8 cellular contexts compared by ENCODE assay signal in the genomic region with DNA sequence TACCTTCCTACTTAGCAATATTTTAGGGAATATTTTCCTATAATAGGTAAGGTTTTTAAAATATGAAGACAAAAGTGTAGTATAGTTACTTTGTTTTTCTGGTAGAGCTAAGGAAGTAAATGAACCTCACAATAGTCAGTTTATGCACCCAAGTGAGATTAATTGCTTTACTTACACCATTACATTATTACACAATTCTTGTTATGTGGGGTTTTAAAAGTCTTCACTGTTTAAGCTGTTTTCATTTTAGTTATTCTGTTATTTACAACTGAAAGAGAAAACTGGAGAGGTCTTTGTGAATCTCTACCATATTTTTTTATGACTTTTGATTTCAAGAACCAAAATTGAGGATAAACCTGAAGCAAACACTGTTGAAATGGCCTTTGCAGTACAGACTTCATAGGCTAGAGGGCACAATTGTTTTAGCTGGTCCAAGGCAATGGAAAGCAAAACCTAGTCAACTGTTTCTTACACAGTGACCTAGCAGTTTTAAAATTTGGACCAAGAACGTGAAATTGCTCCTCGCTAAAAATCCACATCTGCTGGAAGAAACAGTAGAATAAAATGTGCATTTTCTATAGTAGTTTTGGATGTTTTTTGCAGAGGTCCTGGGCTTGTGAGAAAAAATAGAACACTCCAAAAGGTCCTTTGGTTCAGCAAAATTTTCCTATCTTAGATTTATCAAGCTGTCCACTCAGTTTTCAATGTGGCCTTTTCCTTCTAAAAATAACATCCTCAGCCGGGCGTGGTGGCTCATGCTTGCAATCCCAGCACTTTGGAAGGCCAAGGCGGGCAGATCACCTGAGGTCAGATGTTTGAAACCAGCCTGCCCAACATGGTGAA.
DNase-seq lines count a peak whose midpoint lies in the region; ATAC-seq and TF ChIP-seq lines count a peak whose summit lies in the region.

No MANE protein-coding gene starts in this region.

- no peaks in the 10 kb centered on the region for H4K20me1 ChIP-seq in HCT116 (ENCODE audit: insufficient read depth)

- H3K9me3 ChIP-seq in HCT116 (ENCODE audit: control insufficient read depth in 1 of 2, insufficient read depth in 1 of 2, low read depth in 1 of 2, low read length in 2 of 2) (no peaks in the 10 kb centered on the region), T-helper 17 cell (ENCODE audit: control insufficient read depth, low read length, poor library complexity, severe bottlenecking) (no peaks in the 10 kb centered on the region)

- peak overlapping the region; percentile 12; the same call in 1 of the 2 replicates for H3K27ac ChIP-seq in HCT116 (ENCODE audit: low read depth, low read length)

- H3K27me3 Mint-ChIP-seq in T-helper 17 cell (peaks cover 28% of the 10 kb centered on the region), nephron progenitor cell (ENCODE audit: low read depth, poor library complexity) (no peaks in the 10 kb centered on the region)
- peaks cover 8% of the 10 kb centered on the region for H3K27me3 Mint-ChIP-seq in activated T-helper 2 cell treated with anti-CD3 and anti-CD28 coated beads, Interferon-gamma antibody, Interleukin-2, Interleukin-4, amounts not matched to agents 10 μg/mL and 5 μg/mL and 100 μg/mL, durations not matched to agents 14 hours and 24 hours and 36 hours (ENCODE audit: low read depth)

- BruUV-seq in HCT116 (replicated peaks; lab: Mats Ljungman, UMichigan) = no TSS peak

- no peak overlapping the region for H3K9ac ChIP-seq in HCT116 (ENCODE audit: low read length)

- H3K4me3 ChIP-seq in HCT116 (replicated peaks in 1 of 2; ENCODE audit: low read depth in 1 of 2, low read length in 2 of 2) = no peak overlapping the region

- H3K4me3 Mint-ChIP-seq in T-helper 17 cell = no peak overlapping the region
- no peak overlapping the region for H3K4me3 Mint-ChIP-seq in nephron progenitor cell
- no peak overlapping the region for H3K4me3 Mint-ChIP-seq in activated T-helper 2 cell treated with anti-CD3 and anti-CD28 coated beads, Interferon-gamma antibody, Interleukin-2, Interleukin-4, amounts not matched to agents 10 μg/mL and 5 μg/mL and 100 μg/mL, durations not matched to agents 14 hours and 24 hours and 36 hours (ENCODE audit: low read depth)

- H3K27me3 ChIP-seq in HCT116 (ENCODE audit: insufficient read depth, low read length) = no peaks in the 10 kb centered on the region

- no peak for TF ChIP-seq POLR2A in HCT116 (IDR thresholded peaks at IDR 0.05; ENCODE audit: borderline replicate concordance, extremely low read depth, insufficient read depth, insufficient read length)

- peak; percentile 97 for ATAC-seq in HCT116
- peak; percentile 79 for ATAC-seq in T-helper 17 cell

- H3K79me2 ChIP-seq in HCT116 (ENCODE audit: insufficient read depth, low read length) = no peaks in the 10 kb centered on the region

- no peaks in the 10 kb centered on the region for H3K9me3 Mint-ChIP-seq in nephron progenitor cell
- H3K9me3 Mint-ChIP-seq in activated T-helper 2 cell treated with anti-CD3 and anti-CD28 coated beads, Interferon-gamma antibody, Interleukin-2, Interleukin-4, amounts not matched to agents 10 μg/mL and 5 μg/mL and 100 μg/mL, durations not matched to agents 14 hours and 24 hours and 36 hours = no peaks in the 10 kb centered on the region

- H3K4me1 Mint-ChIP-seq in T-helper 17 cell (peaks cover 3% of the 10 kb centered on the region), nephron progenitor cell (peaks cover 12% of the 10 kb centered on the region)
- H3K4me1 Mint-ChIP-seq in activated T-helper 2 cell treated with anti-CD3 and anti-CD28 coated beads, Interferon-gamma antibody, Interleukin-2, Interleukin-4, amounts not matched to agents 10 μg/mL and 5 μg/mL and 100 μg/mL, durations not matched to agents 14 hours and 24 hours and 36 hours (ENCODE audit: low read depth) = no peaks in the 10 kb centered on the region

- peak; percentile 5 for TF ChIP-seq CTCF in GM12801 (IDR thresholded peaks at IDR 0.05; ENCODE audit: extremely low read depth, insufficient read length)
- TF ChIP-seq CTCF in HCT116 (IDR thresholded peaks at IDR 0.05 in 2 of 3, conservative IDR thresholded peaks at IDR 0.05 in 1 of 3; ENCODE audit: borderline replicate concordance in 1 of 3, insufficient read depth in 1 of 3, low read depth in 2 of 3, low read length in 2 of 3) = peak; percentile 52 to 88 (median 71); a peak in 5 of 6 replicates
- peak; percentile 91 for TF ChIP-seq CTCF in LNCAP (IDR thresholded peaks at IDR 0.05)
- TF ChIP-seq CTCF in nephron progenitor cell (IDR thresholded peaks at IDR 0.05) = peak; percentile 74

- H3K4me2 ChIP-seq in HCT116 (ENCODE audit: low read length) = peak overlapping the region; percentile 43

- intact Hi-C loops in HCT116 (cut with micrococcal nuclease) = loop anchor here (5.0 kb wide), 1 partner anchor 241 kb away; no protein-coding TSS in a partner anchor
- intact Hi-C loops in activated T-helper 2 cell treated with anti-CD3 and anti-CD28 coated beads, Interferon-gamma antibody, Interleukin-2, Interleukin-4, amounts not matched to agents 10 μg/mL and 5 μg/mL and 100 μg/mL, durations not matched to agents 14 hours and 24 hours and 36 hours (cut with micrococcal nuclease) = loop anchor here (2.0 to 5.0 kb wide), 2 partner anchors 66 to 758 kb away; a partner anchor contains a TSS

- no peaks in the 10 kb centered on the region for H3K36me3 ChIP-seq in HCT116 (ENCODE audit: control insufficient read depth in 1 of 2, insufficient read depth in 2 of 2, low read length in 2 of 2)

- POLR2A ChIA-PET in HCT116 (lab: Charles Lee) = interaction anchor here (1.0 kb wide), 1 partner anchor 111 kb away, joined by 3 read pairs; no protein-coding TSS in a partner anchor

- DNase-seq in AG08395 (ENCODE audit: low spot score) (peak; percentile 70), HCT116 (ENCODE audit: low read depth, low spot score) (peak; percentile 51), T-helper 17 cell (peak in 1 of 3 donors; percentile 6), fibroblast of peridontal ligament (ENCODE audit: extremely low read depth) (peak; percentile 89), nephron progenitor cell (peak; percentile 11)
- DNase-seq in activated T-helper 2 cell treated with anti-CD3 and anti-CD28 coated beads, Interferon-gamma antibody, Interleukin-2, Interleukin-4, amounts not matched to agents 10 μg/mL and 5 μg/mL and 100 μg/mL, durations not matched to agents 14 hours and 24 hours and 36 hours (ENCODE audit: low spot score) = no peak

- H3K36me3 Mint-ChIP-seq in T-helper 17 cell (ENCODE audit: low read depth) = no peaks in the 10 kb centered on the region
- H3K36me3 Mint-ChIP-seq in nephron progenitor cell (ENCODE audit: low read depth) = no peaks in the 10 kb centered on the region
- no peaks in the 10 kb centered on the region for H3K36me3 Mint-ChIP-seq in activated T-helper 2 cell treated with anti-CD3 and anti-CD28 coated beads, Interferon-gamma antibody, Interleukin-2, Interleukin-4, amounts not matched to agents 10 μg/mL and 5 μg/mL and 100 μg/mL, durations not matched to agents 14 hours and 24 hours and 36 hours (ENCODE audit: low read depth)

- H3K27ac Mint-ChIP-seq in T-helper 17 cell = no peak overlapping the region
- H3K27ac Mint-ChIP-seq in nephron progenitor cell = no peak overlapping the region
- no peak overlapping the region for H3K27ac Mint-ChIP-seq in activated T-helper 2 cell treated with anti-CD3 and anti-CD28 coated beads, Interferon-gamma antibody, Interleukin-2, Interleukin-4, amounts not matched to agents 10 μg/mL and 5 μg/mL and 100 μg/mL, durations not matched to agents 14 hours and 24 hours and 36 hours

- H2AFZ ChIP-seq in HCT116 (ENCODE audit: low read depth, low read length, poor library complexity, severe bottlenecking) = peak overlapping the region; percentile 91

- RAD21 ChIA-PET in HCT116 (lab: Charles Lee; ENCODE audit: low non-redundant PET in 1 of 2, low total read pairs in 2 of 2, uncharacterized antibody in 2 of 2, unreplicated experiment in 2 of 2) = no interaction called here

- peaks cover 0 to 4% of the 10 kb centered on the region in 2 experiments; a peak in 2 of 4 replicates for H3K4me1 ChIP-seq in HCT116 (ENCODE audit: control insufficient read depth in 1 of 2, insufficient read depth in 2 of 2, low read length in 2 of 2)

- CTCF ChIA-PET in HCT116 (lab: Charles Lee) = interaction anchor here (0.6 to 1.6 kb wide), 3 partner anchors 14 to 1007 kb away, joined by 3 to 5 read pairs (median 4); no protein-coding TSS in a partner anchor

- no peaks in the 10 kb centered on the region for H3K9me2 ChIP-seq in HCT116 (ENCODE audit: insufficient read depth)

- peak; percentile 89 for TF ChIP-seq RAD21 in HCT116 (IDR thresholded peaks at IDR 0.05; ENCODE audit: low read depth)

TF ChIP-seq in HCT116, 20 proteins besides CTCF, POLR2A, EP300 and RAD21 (continues in another document):
- TF ChIP-seq, protein P1, sequence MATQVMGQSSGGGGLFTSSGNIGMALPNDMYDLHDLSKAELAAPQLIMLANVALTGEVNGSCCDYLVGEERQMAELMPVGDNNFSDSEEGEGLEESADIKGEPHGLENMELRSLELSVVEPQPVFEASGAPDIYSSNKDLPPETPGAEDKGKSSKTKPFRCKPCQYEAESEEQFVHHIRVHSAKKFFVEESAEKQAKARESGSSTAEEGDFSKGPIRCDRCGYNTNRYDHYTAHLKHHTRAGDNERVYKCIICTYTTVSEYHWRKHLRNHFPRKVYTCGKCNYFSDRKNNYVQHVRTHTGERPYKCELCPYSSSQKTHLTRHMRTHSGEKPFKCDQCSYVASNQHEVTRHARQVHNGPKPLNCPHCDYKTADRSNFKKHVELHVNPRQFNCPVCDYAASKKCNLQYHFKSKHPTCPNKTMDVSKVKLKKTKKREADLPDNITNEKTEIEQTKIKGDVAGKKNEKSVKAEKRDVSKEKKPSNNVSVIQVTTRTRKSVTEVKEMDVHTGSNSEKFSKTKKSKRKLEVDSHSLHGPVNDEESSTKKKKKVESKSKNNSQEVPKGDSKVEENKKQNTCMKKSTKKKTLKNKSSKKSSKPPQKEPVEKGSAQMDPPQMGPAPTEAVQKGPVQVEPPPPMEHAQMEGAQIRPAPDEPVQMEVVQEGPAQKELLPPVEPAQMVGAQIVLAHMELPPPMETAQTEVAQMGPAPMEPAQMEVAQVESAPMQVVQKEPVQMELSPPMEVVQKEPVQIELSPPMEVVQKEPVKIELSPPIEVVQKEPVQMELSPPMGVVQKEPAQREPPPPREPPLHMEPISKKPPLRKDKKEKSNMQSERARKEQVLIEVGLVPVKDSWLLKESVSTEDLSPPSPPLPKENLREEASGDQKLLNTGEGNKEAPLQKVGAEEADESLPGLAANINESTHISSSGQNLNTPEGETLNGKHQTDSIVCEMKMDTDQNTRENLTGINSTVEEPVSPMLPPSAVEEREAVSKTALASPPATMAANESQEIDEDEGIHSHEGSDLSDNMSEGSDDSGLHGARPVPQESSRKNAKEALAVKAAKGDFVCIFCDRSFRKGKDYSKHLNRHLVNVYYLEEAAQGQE (IDR thresholded peaks at IDR 0.05; ENCODE audit: low read depth) = no peak
- TF ChIP-seq FOSL1 (IDR thresholded peaks at IDR 0.05; ENCODE audit: low read depth) (no peak), SIN3A (IDR thresholded peaks at IDR 0.05; ENCODE audit: low read depth) (no peak), EZH2phosphoT487 (IDR thresholded peaks at IDR 0.05; ENCODE audit: borderline replicate concordance) (no peak), ELF1 (IDR thresholded peaks at IDR 0.05; ENCODE audit: borderline replicate concordance, low read depth) (no peak), ZNF274 (IDR thresholded peaks at IDR 0.05; ENCODE audit: low read depth, low read length) (no peak)

Comparison
In these comparisons a context has a peak if more than half of its experiments do, and no peak if none do; other contexts are left out.
1. CTCF ChIP-seq: peak in every context shown above with its lines; median percentile 91 in LNCAP; 74 in nephron progenitor cell; 71 in HCT116; 5 in GM12801.